In genomic region chr6:52995913-52996685, GRCh38 we compare ENCODE assay signal across 8 cellular contexts. TPM values are rescaled to one million over a fixed set of nuclear protein-coding genes. Genes with fewer than 3 reads are reported as not detected.
DNase-seq lines count a peak whose midpoint lies in the region; ATAC-seq and TF ChIP-seq lines count a peak whose summit lies in the region.

No MANE protein-coding gene starts in this region.

- no peak for ATAC-seq in HG03442 (IDR thresholded peaks at IDR 0.05; ENCODE audit: unreplicated experiment)

- H3K9me3 Mint-ChIP-seq in brain = peaks cover 0 to 10% (median 4%) of the 10 kb centered on the region in 5 experiments

- H3K27me3 Mint-ChIP-seq in brain = peaks cover 17% of the 10 kb centered on the region

- H3K36me3 Mint-ChIP-seq in brain = peaks cover 16% of the 10 kb centered on the region

- TF ChIP-seq CTCF in brain (conservative IDR thresholded peaks at IDR 0.05) = no peak

- H3K4me3 ChIP-seq in Jurkat, Clone E6-1 (ENCODE audit: low read length) = peak overlapping the region; percentile 43

- peak overlapping the region; percentile 93 to 100 (median 95) for H3K4me3 Mint-ChIP-seq in brain

- peaks cover 35% of the 10 kb centered on the region for H3K4me1 Mint-ChIP-seq in brain

- H3K27ac Mint-ChIP-seq in brain = peak overlapping the region; percentile 99 to 100 (median 100)

- peak; percentile 72 for DNase-seq in CMK (ENCODE audit: low read depth)
- DNase-seq in Jurkat, Clone E6-1 (ENCODE audit: low read depth, low spot score) = peak; percentile 68
- peak; percentile 25 for DNase-seq in SKM-1 (lab: John Stamatoyannopoulos, UW; ENCODE audit: unreplicated experiment)
- peak; percentile 76 for DNase-seq in islet precursor cell
- peak; percentile 45 for DNase-seq in stimulated activated CD4-positive, alpha-beta T cell treated with anti-CD3 and anti-CD28 coated beads, Interleukin-15, amount 100 ng/mL, for 24 hours
- no peak for DNase-seq in midbrain (lab: John Stamatoyannopoulos, UW)

RNA-seq across cellular contexts. Expression of gene GSTA4, which starts 1.0 kb away (rescaled TPM):
- 12.2 TPM for polyA plus RNA-seq in Jurkat, Clone E6-1 (2012; ENCODE audit: insufficient read depth, insufficient read length)
- polyA plus RNA-seq in brain (ENCODE audit: insufficient read depth, low read depth, low replicate concordance) = 73.9 TPM
